In the genomic region with DNA sequence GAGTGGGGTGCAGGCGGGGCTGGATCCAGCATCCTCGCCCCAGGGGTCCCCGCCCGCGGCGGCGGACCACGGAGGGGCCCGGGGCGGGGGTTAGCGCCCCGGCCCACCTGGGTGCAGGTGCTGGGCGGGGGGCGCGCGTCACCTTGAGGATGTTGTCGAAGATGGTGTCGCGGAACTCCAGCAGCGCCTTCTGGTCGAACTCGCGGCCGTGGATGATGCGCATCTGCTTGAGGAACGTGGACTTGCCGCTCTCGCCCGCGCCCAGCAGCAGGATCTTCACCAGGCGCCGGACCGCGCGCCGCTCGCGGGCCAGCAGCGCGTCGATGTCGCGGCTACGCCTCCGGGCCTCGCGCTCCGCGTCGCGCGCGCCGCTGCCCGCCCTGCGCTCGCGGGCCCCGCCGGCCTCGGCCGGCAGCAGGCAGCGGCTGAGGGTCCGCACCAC, we compare ENCODE assay signal across 8 cellular contexts. TPM values are rescaled to one million over a fixed set of nuclear protein-coding genes. Genes with fewer than 3 reads are reported as not detected.
DNase-seq lines count a peak whose midpoint lies in the region; ATAC-seq and TF ChIP-seq lines count a peak whose summit lies in the region.

No MANE protein-coding gene starts in this region.

- H3K27me3 Mint-ChIP-seq in naive thymus-derived CD4-positive, alpha-beta T cell = no peaks in the 10 kb centered on the region

- WGBS in esophagus, 2 donors = 0 to 1% methylated on average over 58 to 64 of the region's 64 CpGs

- peak; percentile 15 for ATAC-seq in GM18520 (IDR thresholded peaks at IDR 0.05; ENCODE audit: unreplicated experiment)
- peak; percentile 18 for ATAC-seq in HG03457 (IDR thresholded peaks at IDR 0.05; ENCODE audit: unreplicated experiment)
- ATAC-seq in naive thymus-derived CD4-positive, alpha-beta T cell = peak; percentile 18
- ATAC-seq in GM18861 (IDR thresholded peaks at IDR 0.05; ENCODE audit: unreplicated experiment) = no peak

- H3K9me3 ChIP-seq in esophagus (ENCODE audit: control insufficient read depth in 2 of 2, insufficient read depth in 1 of 2, low read depth in 1 of 2, low read length in 1 of 2) = no peaks in the 10 kb centered on the region
- H3K9me3 ChIP-seq in naive thymus-derived CD4-positive, alpha-beta T cell (ENCODE audit: control insufficient read depth in 2 of 3, low read length in 3 of 3) = no peaks in the 10 kb centered on the region

- H3K27ac ChIP-seq in esophagus (ENCODE audit: low read depth in 2 of 2, low read length in 1 of 2) = peak overlapping the region; percentile 54 to 76
- H3K27ac ChIP-seq in naive thymus-derived CD4-positive, alpha-beta T cell (ENCODE audit: low read depth, low read length) = peak overlapping the region; percentile 59

- peak overlapping the region; percentile 72 for H3K4me3 ChIP-seq in esophagus (ENCODE audit: low read depth in 1 of 2, low read length in 2 of 2)
- peak overlapping the region; percentile 45 for H3K4me3 ChIP-seq in naive thymus-derived CD4-positive, alpha-beta T cell (ENCODE audit: low read length)

- CTCF ChIA-PET in naive thymus-derived CD4-positive, alpha-beta T cell (lab: Charles Lee) = no interaction called here

- in situ Hi-C loops in GM13977 (cut with MboI; ENCODE audit: low pct_unique_long_range_greater_than_20kb, low sequenced_read_pairs, unreplicated experiment) = no loop called here

- H3K9me3 Mint-ChIP-seq in naive thymus-derived CD4-positive, alpha-beta T cell = no peaks in the 10 kb centered on the region

- peak; percentile 56 for DNase-seq in activated CD4-positive, CD25-positive, alpha-beta regulatory T cell treated with anti-CD3 and anti-CD28 coated beads, Interleukin-2, amount 50 U/mL, for 72 hours
- peak in 6 of 9 donors; percentile 12 to 36 (median 25) for DNase-seq in naive thymus-derived CD4-positive, alpha-beta T cell
- DNase-seq in GM13977 (ENCODE audit: low spot score) = no peak
- no peak for DNase-seq in NCI-H128 (lab: John Stamatoyannopoulos, UW; ENCODE audit: unreplicated experiment)

- POLR2A ChIA-PET in naive thymus-derived CD4-positive, alpha-beta T cell (lab: Charles Lee) = no interaction called here

- TF ChIP-seq CTCF in GM13977 (IDR thresholded peaks at IDR 0.05; ENCODE audit: extremely low read depth, insufficient read depth, missing control alignments) = no peak

- peaks cover 24 to 53% (median 50%) of the 10 kb centered on the region in 7 donors for H3K4me1 Mint-ChIP-seq in naive thymus-derived CD4-positive, alpha-beta T cell

- H3K4me1 ChIP-seq in esophagus (ENCODE audit: control insufficient read depth in 2 of 2, insufficient read depth in 2 of 2, low read length in 1 of 2) = peaks cover 2 to 3% of the 10 kb centered on the region in 2 donors
- H3K4me1 ChIP-seq in naive thymus-derived CD4-positive, alpha-beta T cell (ENCODE audit: control insufficient read depth in 2 of 2, insufficient read depth in 2 of 2, low read length in 2 of 2) = peaks cover 12% of the 10 kb centered on the region in 2 donors

- H3K27me3 ChIP-seq in esophagus (ENCODE audit: control insufficient read depth in 1 of 2, insufficient read depth in 2 of 2, low read length in 2 of 2) = no peaks in the 10 kb centered on the region
- no peaks in the 10 kb centered on the region for H3K27me3 ChIP-seq in naive thymus-derived CD4-positive, alpha-beta T cell (ENCODE audit: control insufficient read depth in 2 of 2, insufficient read depth in 2 of 2, low read length in 2 of 2)

- peak overlapping the region; percentile 56 to 91 (median 80) for H3K4me3 Mint-ChIP-seq in naive thymus-derived CD4-positive, alpha-beta T cell

- peaks cover 6 to 20% (median 14%) of the 10 kb centered on the region in 5 donors for H3K36me3 Mint-ChIP-seq in naive thymus-derived CD4-positive, alpha-beta T cell

- H3K36me3 ChIP-seq in esophagus (ENCODE audit: control insufficient read depth in 2 of 2, insufficient read depth in 2 of 2, low read length in 1 of 2) = no peaks in the 10 kb centered on the region
- H3K36me3 ChIP-seq in naive thymus-derived CD4-positive, alpha-beta T cell (ENCODE audit: control insufficient read depth in 2 of 3, insufficient read depth in 3 of 3, low read length in 3 of 3) = no peaks in the 10 kb centered on the region

- peak overlapping the region in 3 of 9 donors; percentile 57 to 76 (median 71) for H3K27ac Mint-ChIP-seq in naive thymus-derived CD4-positive, alpha-beta T cell

- intact Hi-C loops in naive thymus-derived CD4-positive, alpha-beta T cell (cut with micrococcal nuclease) = loop anchor here (1.0 to 5.0 kb wide), 5 partner anchors 20 to 286 kb away; a partner anchor contains a TSS

RNA-seq across cellular contexts. Expression of a gene that starts 0.4 kb away (rescaled TPM):
- polyA plus RNA-seq in esophagus = 1 to 10 TPM; 2.1 to 5.2 TPM
- 10 to 100 TPM; 18.1 to 25.7 (median 21.0) TPM for total RNA-seq in naive thymus-derived CD4-positive, alpha-beta T cell
- 1 to 10 TPM; 4.2 to 9.2 TPM for polyA plus RNA-seq in naive thymus-derived CD4-positive, alpha-beta T cell

Comparison
In these comparisons a context has a peak if more than half of its experiments do, and no peak if none do; other contexts are left out.
1. DNase-seq: peak in activated CD4-positive, CD25-positive, alpha-beta regulatory T cell treated with anti-CD3 and anti-CD28 coated beads, Interleukin-2, amount 50 U/mL, for 72 hours (single experiment) and naive thymus-derived CD4-positive, alpha-beta T cell (6 of 9); none in GM13977 (single experiment) and NCI-H128 (single experiment).